Comparison of ENCODE assay signal across 19 cellular contexts in genomic region chr18:24567199-24567598, GRCh38.
DNase-seq lines count a peak whose midpoint lies in the region; ATAC-seq and FAIRE-seq lines count a peak whose summit lies in the region.
"Had no signal": no experiment of that assay in that cellular context is flagged by ENCODE, and none has a peak within 500 bp of the region (broad histone marks: within the 10 kb centered on the region; RNA-seq: fewer than 3 reads in every experiment).

No MANE protein-coding gene starts in this region.

- H4K8ac ChIP-seq in mesendoderm (ENCODE audit: low read depth, low read length): no peak overlapping the region

- H3K4ac ChIP-seq in mesendoderm (ENCODE audit: low read depth, low read length): no peak overlapping the region

- no peaks in the 10 kb centered on the region for H3K79me1 ChIP-seq in mesendoderm (ENCODE audit: low read length)

- H3K27me3 ChIP-seq in mesendoderm (ENCODE audit: insufficient read depth, low read length, poor library complexity): no peaks in the 10 kb centered on the region
- H3K27me3 ChIP-seq: gastroesophageal sphincter had no signal

- H3K4me3 ChIP-seq in mesendoderm (ENCODE audit: low read length): no peak overlapping the region
- H3K4me3 ChIP-seq: adrenal gland, gastroesophageal sphincter, SK-N-MC had no signal

- no peak overlapping the region for H2BK120ac ChIP-seq in mesendoderm (ENCODE audit: low read depth, low read length)

- FAIRE-seq in HTR-8/SVneo (lab: Jason Lieb, UNC): no peak
- FAIRE-seq: GM18507, islet of Langerhans had no signal

- no CpG with 5 or more reads among the region's 4 CpGs for WGBS in mesendoderm (ENCODE audit: extremely low coverage, insufficient coverage, low lambda C conversion rate)

- H3K9ac ChIP-seq in mesendoderm (ENCODE audit: low read length): no peak overlapping the region

- DNase-seq in NCI-H2196 treated with DMSO at 0.1 percent for 48 hours (lab: John Stamatoyannopoulos, UW; ENCODE audit: unreplicated experiment) (peak; percentile 73), NCI-H2196 (lab: John Stamatoyannopoulos, UW; ENCODE audit: unreplicated experiment) (no peak), HT1080 (ENCODE audit: low read depth) (peak; percentile 73), astrocyte of the hippocampus (ENCODE audit: low read depth, low spot score) (peak; percentile 44), mesendoderm (peak; percentile 67), MV-4-11 (lab: John Stamatoyannopoulos, UW) (no peak), HTR-8/SVneo (ENCODE audit: insufficient read length, low spot score) (no peak)
- DNase-seq: activated T-cell treated with anti-CD3 and anti-CD28 coated beads, Interleukin-2, amount 50 U/mL, for 1 hour; adrenal gland; NCI-H774; retina; stimulated activated CD4-positive, alpha-beta T cell treated with anti-CD3 and anti-CD28 coated beads, Interleukin-2, amount 100 ng/mL, for 48 hours; stimulated activated naive CD4-positive, alpha-beta T cell treated with Interleukin-2 at 50 U/mL for 16 hours had no signal

- no peak overlapping the region for H3K56ac ChIP-seq in mesendoderm (ENCODE audit: low read length)

- H2BK15ac ChIP-seq in mesendoderm (replicated peaks; ENCODE audit: low read depth): no peak overlapping the region

- no peaks in the 10 kb centered on the region for H3K79me2 ChIP-seq in mesendoderm (ENCODE audit: control insufficient read depth, insufficient read depth, low read length)

- no peak overlapping the region for H3K4me2 ChIP-seq in mesendoderm (ENCODE audit: low read length)

- H2AK5ac ChIP-seq in mesendoderm (ENCODE audit: low read length): no peak overlapping the region

- H3K4me1 ChIP-seq in mesendoderm (ENCODE audit: control insufficient read depth, low read depth, low read length): no peaks in the 10 kb centered on the region
- H3K4me1 ChIP-seq: adrenal gland, gastroesophageal sphincter had no signal

- H2BK5ac ChIP-seq in mesendoderm (ENCODE audit: low read length): no peak overlapping the region

- ATAC-seq in HG02981 (IDR thresholded peaks at IDR 0.05; ENCODE audit: unreplicated experiment): no peak
- ATAC-seq: WTC11 had no signal

- H3K18ac ChIP-seq in mesendoderm (ENCODE audit: low read length): no peak overlapping the region

- no peaks in the 10 kb centered on the region for H3K36me3 ChIP-seq in mesendoderm (ENCODE audit: control insufficient read depth, insufficient read depth, low read length)
- H3K36me3 ChIP-seq: adrenal gland, gastroesophageal sphincter had no signal

- no peak overlapping the region for H4K5ac ChIP-seq in mesendoderm (ENCODE audit: low read length)

- H3K23ac ChIP-seq in mesendoderm (ENCODE audit: low read length): no peak overlapping the region

- no peak overlapping the region for H3K27ac ChIP-seq in mesendoderm (ENCODE audit: low read depth, low read length)
- H3K27ac ChIP-seq: adrenal gland, gastroesophageal sphincter, SK-N-MC had no signal

Comparison
In these comparisons a context has a peak if more than half of its experiments do, and no peak if none do; other contexts are left out.
1. DNase-seq: peak in NCI-H2196 treated with DMSO at 0.1 percent for 48 hours (single experiment), HT1080 (single experiment), astrocyte of the hippocampus (single experiment) and mesendoderm (single experiment); none in NCI-H2196 (single experiment), MV-4-11 (single experiment) and HTR-8/SVneo (single experiment).